ENCODE assay signal across 17 cellular contexts in the genomic region with DNA sequence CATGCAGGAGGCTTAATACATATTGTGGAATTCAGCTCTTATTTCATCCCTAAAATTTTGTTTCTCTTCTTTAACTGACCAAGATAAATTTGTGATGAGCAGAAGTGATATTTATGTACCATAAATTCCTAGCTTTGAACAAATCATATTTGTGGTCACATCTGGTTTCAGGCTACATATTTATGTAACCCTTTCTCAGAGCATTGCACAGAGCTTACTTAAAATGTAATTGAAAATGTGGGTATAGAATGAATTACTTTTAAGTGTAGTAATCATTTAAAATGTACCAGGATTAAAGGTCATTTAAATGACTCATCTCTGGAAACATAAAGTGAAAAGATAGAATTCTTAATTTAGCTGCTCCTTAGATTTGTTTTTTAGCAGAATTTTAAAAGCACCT.
DNase-seq lines count a peak whose midpoint lies in the region; FAIRE-seq and TF ChIP-seq lines count a peak whose summit lies in the region.
"Had no signal": no experiment of that assay in that cellular context is flagged by ENCODE, and none has a peak within 500 bp of the region (broad histone marks: within the 10 kb centered on the region; RNA-seq: fewer than 3 reads in every experiment).

No MANE protein-coding gene starts in this region.

- H3K4me3 Mint-ChIP-seq in H9: no peak overlapping the region
- H3K4me3 Mint-ChIP-seq: CD4-positive, CD25-positive, alpha-beta regulatory T cell; stimulated activated memory B cell treated with anti-CD40 and anti-IgM and Interleukin-4, amounts not matched to agents 10 μg/mL and 1 μg/mL and 100 μg/mL, for 72 hours had no signal

- H3K14ac ChIP-seq in H9 (ENCODE audit: insufficient read depth, low read length): no peak overlapping the region

- H2BK12ac ChIP-seq in H9 (ENCODE audit: insufficient read length, low read depth, low read length): no peak overlapping the region

- H3K27ac Mint-ChIP-seq in H9: peak overlapping the region in 2 of 3 experiments; percentile 22 to 81; a peak in 2 of 7 replicates
- H3K27ac Mint-ChIP-seq: CD4-positive, CD25-positive, alpha-beta regulatory T cell; stimulated activated memory B cell treated with anti-CD40 and anti-IgM and Interleukin-4, amounts not matched to agents 10 μg/mL and 1 μg/mL and 100 μg/mL, for 72 hours had no signal

- no peak overlapping the region for H2AK5ac ChIP-seq in H9 (ENCODE audit: insufficient read length, low read length)

- H3K27ac ChIP-seq in H9 (ENCODE audit: insufficient read length, low read depth, low read length) (no peak overlapping the region), SK-N-MC (peak overlapping the region; percentile 11; the same call in 1 of the 2 replicates), kidney (ENCODE audit: low read depth in 2 of 2, low read length in 2 of 2) (no peak overlapping the region)
- H3K27ac ChIP-seq: body of pancreas, esophagus muscularis mucosa, tibial nerve had no signal

- H2AFZ ChIP-seq in H9 (ENCODE audit: low read length): no peak overlapping the region

- H3K4me1 ChIP-seq in H9 (ENCODE audit: insufficient read depth, low read length) (0 out of 2 replicates have a peak, but pooled peaks cover 3% of the 10 kb centered on the region), kidney (ENCODE audit: control insufficient read depth in 1 of 2, insufficient read depth in 1 of 2, low read depth in 1 of 2, low read length in 2 of 2) (no peaks in the 10 kb centered on the region)
- H3K4me1 ChIP-seq: body of pancreas had no signal

- H4K91ac ChIP-seq in H9 (ENCODE audit: insufficient read length, low read depth, low read length): no peak overlapping the region

- no peak overlapping the region for H3K4me2 ChIP-seq in H9 (ENCODE audit: insufficient read depth, insufficient read length, low read length)

- intact Hi-C loops in head of caudate nucleus (cut with DNase I): no loop called here
- intact Hi-C loops in kidney (cut with DNase I): no loop called here

- H3K18ac ChIP-seq in H9 (ENCODE audit: insufficient read length, low read depth, low read length): no peak overlapping the region

- H3K4me3 ChIP-seq in SK-N-MC (no peak overlapping the region), kidney (ENCODE audit: low read length in 2 of 2) (no peak overlapping the region)
- H3K4me3 ChIP-seq: body of pancreas, esophagus muscularis mucosa, tibial nerve had no signal

- no peaks in the 10 kb centered on the region for H3K27me3 Mint-ChIP-seq in H9 (ENCODE audit: low read depth)

- H3K9ac ChIP-seq in H9 (ENCODE audit: extremely low read depth, insufficient read length, low read length) (no peak overlapping the region), SK-N-MC (ENCODE audit: insufficient read length) (no peak overlapping the region), kidney (ENCODE audit: low read length in 2 of 2) (no peak overlapping the region)

- H3K4ac ChIP-seq in H9 (ENCODE audit: low read depth, low read length): no peak overlapping the region

- no peak overlapping the region for H2BK5ac ChIP-seq in H9 (ENCODE audit: insufficient read length, low read length)

- H3K23ac ChIP-seq in H9 (ENCODE audit: insufficient read length, low read depth, low read length): no peak overlapping the region

- no peak overlapping the region for H2BK15ac ChIP-seq in H9 (ENCODE audit: low read depth, low read length)

- no peaks in the 10 kb centered on the region for H3K79me1 ChIP-seq in H9 (ENCODE audit: insufficient read depth, low read depth, low read length, poor library complexity, severe bottlenecking)

- H3K9me3 ChIP-seq in H9 (ENCODE audit: control insufficient read depth, low read depth, low read length): no peaks in the 10 kb centered on the region
- H3K9me3 ChIP-seq in SK-N-MC (ENCODE audit: low read depth, low read length): no peaks in the 10 kb centered on the region
- H3K9me3 ChIP-seq in kidney (ENCODE audit: control insufficient read depth in 1 of 2, low read length in 2 of 2): no peaks in the 10 kb centered on the region
- H3K9me3 ChIP-seq: body of pancreas, esophagus muscularis mucosa, tibial nerve had no signal

- no peaks in the 10 kb centered on the region for H3K36me3 ChIP-seq in SK-N-MC (ENCODE audit: insufficient read depth, low read length)
- no peaks in the 10 kb centered on the region for H3K36me3 ChIP-seq in kidney (ENCODE audit: control insufficient read depth in 1 of 2, insufficient read depth in 2 of 2, low read length in 2 of 2)
- H3K36me3 ChIP-seq: esophagus muscularis mucosa, tibial nerve had no signal

- no peaks in the 10 kb centered on the region for H3K9me3 Mint-ChIP-seq in H9

- no peaks in the 10 kb centered on the region for H3K79me2 ChIP-seq in H9 (ENCODE audit: insufficient read depth, low read length)

- no peaks in the 10 kb centered on the region for H3K36me3 Mint-ChIP-seq in H9 (ENCODE audit: insufficient read depth in 1 of 3, low read depth in 3 of 3)
- H3K36me3 Mint-ChIP-seq: CD4-positive, CD25-positive, alpha-beta regulatory T cell; stimulated activated memory B cell treated with anti-CD40 and anti-IgM and Interleukin-4, amounts not matched to agents 10 μg/mL and 1 μg/mL and 100 μg/mL, for 72 hours had no signal

- no peak overlapping the region for H2BK20ac ChIP-seq in H9 (ENCODE audit: low read depth, low read length, poor library complexity, severe bottlenecking)

- no peak overlapping the region for H3K56ac ChIP-seq in H9 (ENCODE audit: insufficient read length, low read depth, low read length)

- TF ChIP-seq CTCF in H9 (conservative IDR thresholded peaks at IDR 0.05) (no peak), kidney (IDR thresholded peaks at IDR 0.05; ENCODE audit: borderline replicate concordance, extremely low read depth, insufficient read depth) (no peak)

- H4K8ac ChIP-seq in H9 (replicated peaks; ENCODE audit: insufficient read length, low read depth, low read length): no peak overlapping the region

- no peak for FAIRE-seq in kidney (lab: Jason Lieb, UNC)

- no peak overlapping the region for H3T11ph ChIP-seq in H9 (ENCODE audit: low read length)

- H4K20me1 ChIP-seq in H9 (ENCODE audit: control insufficient read depth, insufficient read depth, insufficient read length): no peaks in the 10 kb centered on the region

- no peak for DNase-seq in H9
- no peak for DNase-seq in SK-N-MC (ENCODE audit: low read depth, low spot score)
- DNase-seq in fibroblast of gingiva (ENCODE audit: low read depth): peak; percentile 85
- peak; percentile 19 for DNase-seq in stromal cell of bone marrow (ENCODE audit: low read depth)
- no peak for DNase-seq in head of caudate nucleus
- no peak for DNase-seq in LoVo (ENCODE audit: low spot score)
- no peak for DNase-seq in kidney
- DNase-seq: activated CD4-positive, alpha-beta T cell treated with anti-CD3 and anti-CD28 coated beads for 4 hours; body of pancreas; CD4-positive, CD25-positive, alpha-beta regulatory T cell; NCI-H446 treated with DMSO at 0.1 percent for 48 hours; posterior cingulate gyrus; SHP77; T1000 had no signal

- H3K27me3 ChIP-seq in H9 (ENCODE audit: insufficient read depth, low read length): no peaks in the 10 kb centered on the region
- H3K27me3 ChIP-seq: body of pancreas, esophagus muscularis mucosa, tibial nerve had no signal

- no peak overlapping the region for H2BK120ac ChIP-seq in H9 (ENCODE audit: low read depth, low read length, poor library complexity, severe bottlenecking)

- H3K23me2 ChIP-seq in H9 (ENCODE audit: insufficient read length, low read depth, low read length, poor library complexity, severe bottlenecking): no peaks in the 10 kb centered on the region

- peaks cover 19 to 26% of the 10 kb centered on the region in 2 experiments for H3K4me1 Mint-ChIP-seq in H9
- H3K4me1 Mint-ChIP-seq: CD4-positive, CD25-positive, alpha-beta regulatory T cell; stimulated activated memory B cell treated with anti-CD40 and anti-IgM and Interleukin-4, amounts not matched to agents 10 μg/mL and 1 μg/mL and 100 μg/mL, for 72 hours had no signal

- no peak overlapping the region for H4K5ac ChIP-seq in H9 (ENCODE audit: insufficient read length, low read depth, low read length)

Comparison
In these comparisons a context has a peak if more than half of its experiments do, and no peak if none do; other contexts are left out.
1. DNase-seq: peak in fibroblast of gingiva (single experiment) and stromal cell of bone marrow (single experiment); none in H9 (single experiment), SK-N-MC (single experiment), head of caudate nucleus (0 of 42), LoVo (single experiment) and kidney (single experiment).